In the genomic region with DNA sequence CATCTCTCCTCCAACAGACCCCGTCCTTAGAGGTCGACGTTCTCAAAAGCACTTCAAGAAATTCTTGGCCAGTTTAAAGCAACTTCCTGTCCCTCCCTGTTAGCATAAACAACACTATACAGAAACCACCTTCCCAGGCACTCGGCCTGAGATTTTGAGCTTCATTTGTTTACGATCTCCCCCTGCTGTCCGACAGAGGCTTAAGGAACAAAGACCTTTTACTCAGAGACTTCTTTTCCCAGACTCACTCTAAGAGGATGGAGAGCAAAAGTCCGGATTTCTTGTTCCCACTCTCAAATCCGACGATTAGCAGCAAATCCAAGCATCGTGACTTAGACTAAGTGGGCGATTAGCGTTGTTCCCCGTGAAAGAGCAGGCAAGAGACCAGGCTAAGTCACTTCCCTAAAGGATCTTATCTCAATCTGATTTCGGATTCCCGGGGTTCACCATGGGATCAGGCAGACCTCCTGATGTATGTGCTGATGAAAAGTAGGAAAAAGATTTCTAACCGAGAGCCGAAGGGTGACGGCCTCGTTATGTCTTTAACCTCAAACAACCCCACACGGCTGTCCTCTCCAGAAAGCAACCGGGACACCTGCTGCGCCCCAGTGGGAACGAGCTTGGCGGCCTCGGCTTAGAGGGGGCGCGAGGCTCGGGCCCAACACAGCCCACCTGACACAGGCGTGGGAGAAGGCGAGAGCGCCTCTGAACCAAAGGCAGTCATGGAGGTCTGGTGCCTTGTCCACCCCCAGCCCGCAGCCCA, we compare ENCODE assay signal across 8 cellular contexts. TPM values are rescaled to one million over a fixed set of nuclear protein-coding genes. Genes with fewer than 3 reads are reported as not detected.
DNase-seq lines count a peak whose midpoint lies in the region; ATAC-seq lines count a peak whose summit lies in the region.

No MANE protein-coding gene starts in this region.

- ATAC-seq in HG02884 (IDR thresholded peaks at IDR 0.05; ENCODE audit: unreplicated experiment) (peak; percentile 16), esophagus mucosa (peak; percentile 14), GM18868 (IDR thresholded peaks at IDR 0.05; ENCODE audit: unreplicated experiment) (no peak)

- no peaks in the 10 kb centered on the region for H3K9me3 ChIP-seq in muscle layer of colon (ENCODE audit: low read length)
- H3K9me3 ChIP-seq in thymus (ENCODE audit: control insufficient read depth): no peaks in the 10 kb centered on the region

- no peaks in the 10 kb centered on the region for H3K9me3 Mint-ChIP-seq in activated T-cell treated with anti-CD3 and anti-CD28 coated beads, Interleukin-2, amount 50 U/mL, for 24 hours

- peaks cover 31% of the 10 kb centered on the region for H3K4me1 Mint-ChIP-seq in activated T-cell treated with anti-CD3 and anti-CD28 coated beads, Interleukin-2, amount 50 U/mL, for 24 hours (ENCODE audit: low read depth)

- H3K27me3 Mint-ChIP-seq in activated T-cell treated with anti-CD3 and anti-CD28 coated beads, Interleukin-2, amount 50 U/mL, for 24 hours: no peaks in the 10 kb centered on the region

- H3K27ac Mint-ChIP-seq in activated T-cell treated with anti-CD3 and anti-CD28 coated beads, Interleukin-2, amount 50 U/mL, for 24 hours: peak overlapping the region; percentile 91

- H3K27me3 ChIP-seq in muscle layer of colon (ENCODE audit: control insufficient read depth in 1 of 2, insufficient read depth in 2 of 2, low read length in 2 of 2) (no peaks in the 10 kb centered on the region), thymus (ENCODE audit: control insufficient read depth, insufficient read depth) (no peaks in the 10 kb centered on the region)

- H3K27ac ChIP-seq in muscle layer of colon (ENCODE audit: low read depth, low read length): peak overlapping the region; percentile 94
- H3K27ac ChIP-seq in thymus (ENCODE audit: low read depth): peak overlapping the region; percentile 91

- peak overlapping the region; percentile 61 to 69 for H3K4me3 ChIP-seq in muscle layer of colon (ENCODE audit: low read depth in 1 of 2, low read length in 2 of 2)
- H3K4me3 ChIP-seq in thymus (ENCODE audit: low read length): peak overlapping the region; percentile 77

- DNase-seq in GDM1 (lab: John Stamatoyannopoulos, UW): peak; percentile 30
- peak; percentile 71 for DNase-seq in NOMO-1 treated with dmso at 0.1 percent for 144 hours (lab: John Stamatoyannopoulos, UW; ENCODE audit: unreplicated experiment)
- peak; percentile 43 for DNase-seq in activated T-cell treated with anti-CD3 and anti-CD28 coated beads, Interleukin-2, amount 50 U/mL, for 24 hours

- H3K9ac ChIP-seq in muscle layer of colon (ENCODE audit: low read length): peak overlapping the region; percentile 77

- peak overlapping the region; percentile 87 for H3K4me3 Mint-ChIP-seq in activated T-cell treated with anti-CD3 and anti-CD28 coated beads, Interleukin-2, amount 50 U/mL, for 24 hours

- H3K36me3 Mint-ChIP-seq in activated T-cell treated with anti-CD3 and anti-CD28 coated beads, Interleukin-2, amount 50 U/mL, for 24 hours (ENCODE audit: low read depth): peaks cover 72% of the 10 kb centered on the region

- H3K4me1 ChIP-seq in muscle layer of colon (ENCODE audit: insufficient read depth, low read length): peaks cover 41% of the 10 kb centered on the region
- peaks cover 10% of the 10 kb centered on the region for H3K4me1 ChIP-seq in thymus (ENCODE audit: control insufficient read depth, insufficient read depth, low read length)

- H3K36me3 ChIP-seq in muscle layer of colon (ENCODE audit: insufficient read depth, low read length) (peaks cover 37% of the 10 kb centered on the region), thymus (ENCODE audit: control insufficient read depth, insufficient read depth) (peaks cover 36% of the 10 kb centered on the region)

- under 1% methylated on average over 32 of the region's 32 CpGs for WGBS in thymus

RNA-seq across cellular contexts. Expression of gene INPP5K, which starts 0.6 kb away (rescaled TPM):
- total RNA-seq in esophagus mucosa: 21.4 TPM
- polyA plus RNA-seq in thymus: 46.7 TPM

RNA-seq across cellular contexts. Expression of gene MYO1C, which starts 23.3 kb away (rescaled TPM):
- total RNA-seq in esophagus mucosa: 94.2 TPM
- polyA plus RNA-seq in thymus: 24.8 TPM

RNA-seq across cellular contexts. Expression of gene PITPNA, which starts 46.8 kb away (rescaled TPM):
- total RNA-seq in esophagus mucosa: 94.4 TPM
- polyA plus RNA-seq in thymus: 31.2 TPM

RNA-seq across cellular contexts. Expression of gene CRK, which starts 59.8 kb away (rescaled TPM):
- total RNA-seq in esophagus mucosa: 42.2 TPM
- 26.6 TPM for polyA plus RNA-seq in thymus
